In genomic region chr16:47234-47633, GRCh38 we compare ENCODE assay signal across 25 cellular contexts. TPM values are rescaled to one million over a fixed set of nuclear protein-coding genes. Genes with fewer than 3 reads are reported as not detected.
DNase-seq lines count a peak whose midpoint lies in the region; ATAC-seq, FAIRE-seq and TF ChIP-seq lines count a peak whose summit lies in the region.
"Had no signal": no experiment of that assay in that cellular context is flagged by ENCODE, and none has a peak within 500 bp of the region (broad histone marks: within the 10 kb centered on the region; RNA-seq: fewer than 3 reads in every experiment).

No MANE protein-coding gene starts in this region.

- peaks cover 57% of the 10 kb centered on the region for H3K79me2 ChIP-seq in K562 (ENCODE audit: control insufficient read depth, insufficient read depth, low read length)

- H3K9me1 ChIP-seq in K562 (ENCODE audit: control insufficient read depth, insufficient read depth, low read length): peaks cover 3% of the 10 kb centered on the region

- no peak for DNase-seq in activated CD8-positive, alpha-beta memory T cell treated with anti-CD3 and anti-CD28 coated beads, Interleukin-2, amount 10 ng/mL, durations not matched to agents 7 days and 5 days
- no peak for DNase-seq in activated CD8-positive, alpha-beta memory T cell treated with anti-CD3 and anti-CD28 coated beads for 24 hours
- peak; percentile 20 for DNase-seq in natural killer cell treated with Interleukin-12 subunit alpha and Interleukin-12 subunit beta and Interleukin-15 and Interleukin-18, amount 100 ng/mL, for 72 hours (ENCODE audit: low spot score)
- DNase-seq in natural killer cell: no peak
- DNase-seq in K562 (ENCODE audit: extremely low read depth in 1 of 4, low spot score in 3 of 4): no peak
- no peak for DNase-seq in globus pallidus (ENCODE audit: low spot score)
- DNase-seq: CD4-positive, alpha-beta T cell; COR-L47; DMS53; KG1; MM.1S; NCI-H1048; NCI-H1417; NCI-H1694; NCI-H2029 treated with DMSO at 0.1 percent for 48 hours; NCI-H526 treated with DMSO at 0.1 percent for 48 hours; SHP77 treated with DMSO at 0.1 percent for 48 hours had no signal

- no peaks in the 10 kb centered on the region for H3K9me3 Mint-ChIP-seq in activated CD8-positive, alpha-beta memory T cell treated with anti-CD3 and anti-CD28 coated beads, Interleukin-2, amount 10 ng/mL, durations not matched to agents 7 days and 5 days (ENCODE audit: low read depth)
- no peaks in the 10 kb centered on the region for H3K9me3 Mint-ChIP-seq in natural killer cell treated with Interleukin-12 subunit alpha and Interleukin-12 subunit beta and Interleukin-15 and Interleukin-18, amount 100 ng/mL, for 72 hours
- no peaks in the 10 kb centered on the region for H3K9me3 Mint-ChIP-seq in natural killer cell
- H3K9me3 Mint-ChIP-seq: CD4-positive, alpha-beta T cell had no signal

- no peak for ATAC-seq in activated CD8-positive, alpha-beta memory T cell treated with anti-CD3 and anti-CD28 coated beads, Interleukin-2, amount 10 ng/mL, durations not matched to agents 7 days and 5 days
- ATAC-seq in natural killer cell treated with Interleukin-12 subunit alpha and Interleukin-12 subunit beta and Interleukin-15 and Interleukin-18, amount 100 ng/mL, for 72 hours: no peak
- no peak for ATAC-seq in natural killer cell
- no peak for ATAC-seq in K562
- no peak for ATAC-seq in HG02840 (IDR thresholded peaks at IDR 0.05; ENCODE audit: low FRiP score, unreplicated experiment)
- no peak for ATAC-seq in HG03442 (IDR thresholded peaks at IDR 0.05; ENCODE audit: unreplicated experiment)
- ATAC-seq: HepG2, Panc1 had no signal

- H3K4me3 ChIP-seq in K562: no peak overlapping the region
- H3K4me3 ChIP-seq: BLaER1 treated with 17β-estradiol and CSF1 and Interleukin-3, amounts not matched to agents 10 nM and 100 nM had no signal

- 88% methylated on average over 7 of the region's 7 CpGs for WGBS in K562 (ENCODE audit: insufficient coverage, low coverage, missing lambda C conversion rate)

- TF ChIP-seq POLR2A in K562 (conservative IDR thresholded peaks at IDR 0.05): no peak

- H3K27me3 ChIP-seq in K562 (ENCODE audit: control insufficient read depth in 2 of 2, insufficient read depth in 2 of 2, low read length in 2 of 2): no peaks in the 10 kb centered on the region
- H3K27me3 ChIP-seq: BLaER1 treated with 17β-estradiol and CSF1 and Interleukin-3, amounts not matched to agents 10 nM and 100 nM had no signal

- TF ChIP-seq EP300 in K562 (IDR thresholded peaks at IDR 0.05; ENCODE audit: low read length): no peak

- no peak overlapping the region for H3K4me2 ChIP-seq in K562 (ENCODE audit: insufficient read depth, low read length)
- H3K4me2 ChIP-seq: BLaER1 treated with 17β-estradiol and CSF1 and Interleukin-3, amounts not matched to agents 10 nM and 100 nM had no signal

- H3K27ac Mint-ChIP-seq in activated CD8-positive, alpha-beta memory T cell treated with anti-CD3 and anti-CD28 coated beads, Interleukin-2, amount 10 ng/mL, durations not matched to agents 7 days and 5 days: peak overlapping the region; percentile 13
- no peak overlapping the region for H3K27ac Mint-ChIP-seq in natural killer cell treated with Interleukin-12 subunit alpha and Interleukin-12 subunit beta and Interleukin-15 and Interleukin-18, amount 100 ng/mL, for 72 hours
- H3K27ac Mint-ChIP-seq in natural killer cell: peak overlapping the region in 1 of 2 donors; percentile 29
- H3K27ac Mint-ChIP-seq: CD4-positive, alpha-beta T cell had no signal

- CTCF ChIA-PET in activated CD8-positive, alpha-beta memory T cell treated with anti-CD3 and anti-CD28 coated beads, Interleukin-2, amount 10 ng/mL, durations not matched to agents 7 days and 5 days (lab: Charles Lee): interaction anchor here (0.5 to 1.1 kb wide), 2 partner anchors 18 to 49 kb away, joined by 3 read pairs; no protein-coding TSS in a partner anchor
- CTCF ChIA-PET in K562 (lab: Yijun Ruan, JAX; ENCODE audit: low intra/inter-chr PET ratio): no interaction called here

- H3K36me3 Mint-ChIP-seq in activated CD8-positive, alpha-beta memory T cell treated with anti-CD3 and anti-CD28 coated beads, Interleukin-2, amount 10 ng/mL, durations not matched to agents 7 days and 5 days: peaks cover 60% of the 10 kb centered on the region
- H3K36me3 Mint-ChIP-seq in natural killer cell treated with Interleukin-12 subunit alpha and Interleukin-12 subunit beta and Interleukin-15 and Interleukin-18, amount 100 ng/mL, for 72 hours: peaks cover 34% of the 10 kb centered on the region
- H3K36me3 Mint-ChIP-seq in natural killer cell: peaks cover 2% of the 10 kb centered on the region

- TF ChIP-seq CTCF in natural killer cell (IDR thresholded peaks at IDR 0.05) (no peak), K562 (IDR thresholded peaks at IDR 0.05 in 2 of 3, conservative IDR thresholded peaks at IDR 0.05 in 1 of 3; ENCODE audit: insufficient read depth in 2 of 3, low read depth in 1 of 3, low read length in 3 of 3) (no peak)

- H3K27ac ChIP-seq in K562 (ENCODE audit: extremely low read depth, low read depth, low read length): peak overlapping the region; percentile 39; the same call in 1 of the 3 replicates
- H3K27ac ChIP-seq: BLaER1 treated with 17β-estradiol and CSF1 and Interleukin-3, amounts not matched to agents 10 nM and 100 nM; RWPE1 had no signal

- H3K4me3 Mint-ChIP-seq in activated CD8-positive, alpha-beta memory T cell treated with anti-CD3 and anti-CD28 coated beads, Interleukin-2, amount 10 ng/mL, durations not matched to agents 7 days and 5 days: no peak overlapping the region
- H3K4me3 Mint-ChIP-seq in natural killer cell treated with Interleukin-12 subunit alpha and Interleukin-12 subunit beta and Interleukin-15 and Interleukin-18, amount 100 ng/mL, for 72 hours: no peak overlapping the region
- H3K4me3 Mint-ChIP-seq in natural killer cell: no peak overlapping the region
- H3K4me3 Mint-ChIP-seq: CD4-positive, alpha-beta T cell had no signal

- H3K9me3 ChIP-seq in K562 (replicated peaks; ENCODE audit: control insufficient read depth, insufficient read depth, low read depth, low read length): no peaks in the 10 kb centered on the region

- no peaks in the 10 kb centered on the region for H3K27me3 Mint-ChIP-seq in activated CD8-positive, alpha-beta memory T cell treated with anti-CD3 and anti-CD28 coated beads, Interleukin-2, amount 10 ng/mL, durations not matched to agents 7 days and 5 days
- H3K27me3 Mint-ChIP-seq in natural killer cell treated with Interleukin-12 subunit alpha and Interleukin-12 subunit beta and Interleukin-15 and Interleukin-18, amount 100 ng/mL, for 72 hours: no peaks in the 10 kb centered on the region
- no peaks in the 10 kb centered on the region for H3K27me3 Mint-ChIP-seq in natural killer cell (ENCODE audit: low read depth in 2 of 2)
- H3K27me3 Mint-ChIP-seq: CD4-positive, alpha-beta T cell had no signal

- FAIRE-seq in K562 (lab: Jason Lieb, UNC): no peak
- FAIRE-seq: GM18507, H54, HepG2 had no signal

- in situ Hi-C loops in K562 (cut with MboI): no loop called here

- BruUV-seq in K562 (replicated peaks; lab: Mats Ljungman, UMichigan): no TSS peak

- peaks cover 85% of the 10 kb centered on the region for H3K36me3 ChIP-seq in K562 (ENCODE audit: control insufficient read depth, insufficient read depth, low read length)

- no peak for TF ChIP-seq RAD21 in K562 (CRISPR knock-in tag; conservative IDR thresholded peaks at IDR 0.05 in 1 of 2, IDR thresholded peaks at IDR 0.05 in 1 of 2)

- no peak overlapping the region for H2AFZ ChIP-seq in K562 (ENCODE audit: low read depth, low read length)

- intact Hi-C loops in natural killer cell (cut with micrococcal nuclease): no loop called here
- intact Hi-C loops in K562 (cut with micrococcal nuclease): no loop called here

- peaks cover 14% of the 10 kb centered on the region for H4K20me1 ChIP-seq in K562 (replicated peaks; ENCODE audit: control insufficient read depth, insufficient read depth, low read length)

- peak overlapping the region in 1 of 2 experiments; percentile 79; a peak in 1 of 4 replicates for H3K9ac ChIP-seq in K562 (ENCODE audit: insufficient read depth in 1 of 2, low read depth in 2 of 2, low read length in 2 of 2)

- POLR2A ChIA-PET in K562 (lab: Yijun Ruan, JAX): no interaction called here

- H3K4me1 ChIP-seq in K562 (replicated peaks in 1 of 2; ENCODE audit: control insufficient read depth in 2 of 2, insufficient read depth in 2 of 2, low read length in 2 of 2): peaks cover 4 to 17% of the 10 kb centered on the region in 2 experiments; a peak in 4 of 5 replicates

- peaks cover 25% of the 10 kb centered on the region for H3K4me1 Mint-ChIP-seq in activated CD8-positive, alpha-beta memory T cell treated with anti-CD3 and anti-CD28 coated beads, Interleukin-2, amount 10 ng/mL, durations not matched to agents 7 days and 5 days
- H3K4me1 Mint-ChIP-seq in natural killer cell treated with Interleukin-12 subunit alpha and Interleukin-12 subunit beta and Interleukin-15 and Interleukin-18, amount 100 ng/mL, for 72 hours (ENCODE audit: low read depth in 2 of 2): peaks cover 18 to 19% of the 10 kb centered on the region in 2 donors
- peaks cover 17 to 31% of the 10 kb centered on the region in 2 donors for H3K4me1 Mint-ChIP-seq in natural killer cell

RNA-seq across cellular contexts. Expression of gene POLR3K, which starts 6.2 kb away (rescaled TPM):
- 10 to 100 TPM; 40.4 to 53.1 TPM for total RNA-seq in activated CD8-positive, alpha-beta memory T cell treated with anti-CD3 and anti-CD28 coated beads, Interleukin-2, amount 10 ng/mL, durations not matched to agents 7 days and 5 days
- total RNA-seq in natural killer cell treated with Interleukin-12 subunit alpha and Interleukin-12 subunit beta and Interleukin-15 and Interleukin-18, amount 100 ng/mL, for 72 hours: 10 to 100 TPM; 39.8 to 84.7 TPM
- total RNA-seq in natural killer cell: 10 to 100 TPM; 10.6 to 14.6 (median 11.3) TPM
- total RNA-seq in K562 (2011; cell fraction: chromatin; rRNA removed; ENCODE audit: low replicate concordance): 53.1 and 79.0 TPM in 2 replicates
- total RNA-seq in K562 (2011; cell fraction: nucleolus; rRNA removed): 47.2 and 48.0 TPM in 2 replicates
- total RNA-seq in K562 (2011; cell fraction: nucleoplasm; rRNA removed): 66.1 and 91.1 TPM in 2 replicates
- total RNA-seq in K562 (2014; rRNA removed): 62.7 and 65.7 TPM in 2 replicates
- 46.3 and 53.5 TPM in 2 replicates for total RNA-seq in K562 (2014; rRNA removed; fragmentation: Illumina TruSeq; extraction: Trizol)
- total RNA-seq in K562 (2015; rRNA removed; fragmentation: Illumina TruSeq; extraction: Trizol): 42.1 and 43.7 TPM in 2 replicates
- total RNA-seq in K562 (2021): 86.7 and 90.9 TPM in 2 replicates
- polyA plus RNA-seq in K562 (2011; rRNA removed): 86.0 and 95.2 TPM in 2 replicates
- polyA plus RNA-seq in K562 (2011; cell fraction: cytosol; rRNA removed): 138 TPM in 2 replicates
- 48.9 and 51.4 TPM in 2 replicates for polyA plus RNA-seq in K562 (2011; cell fraction: nucleus; rRNA removed)
- 55.3 and 115 TPM in 2 replicates for polyA plus RNA-seq in K562 (2012)
- polyA plus RNA-seq in K562 (2014; fragmentation: Illumina TruSeq; extraction: Trizol): 68.2 and 81.3 TPM in 2 replicates
- polyA plus RNA-seq in K562 (2014; fragmentation: Nextera tagmentation; extraction: Ambion mirVana): 100 to 1,000 TPM; 304 to 315 TPM
- 120 and 135 TPM in 2 replicates for polyA plus RNA-seq in K562 (2014; rRNA removed)
- 81.3 and 98.4 TPM in 2 replicates for polyA minus RNA-seq in K562 (2011; rRNA and poly(A)+ RNA removed)
- 37.8 and 43.4 TPM in 2 replicates for polyA minus RNA-seq in K562 (2011; cell fraction: cytosol; rRNA and poly(A)+ RNA removed)
- polyA minus RNA-seq in K562 (2011; cell fraction: nucleus; rRNA and poly(A)+ RNA removed): 17.2 and 28.0 TPM in 2 replicates

RNA-seq across cellular contexts. Expression of gene SNRNP25, which starts 6.4 kb away (rescaled TPM):
- 10 to 100 TPM; 86.6 to 90.8 TPM for total RNA-seq in activated CD8-positive, alpha-beta memory T cell treated with anti-CD3 and anti-CD28 coated beads, Interleukin-2, amount 10 ng/mL, durations not matched to agents 7 days and 5 days
- 10 to 100 TPM; 35.6 to 39.8 TPM for total RNA-seq in natural killer cell treated with Interleukin-12 subunit alpha and Interleukin-12 subunit beta and Interleukin-15 and Interleukin-18, amount 100 ng/mL, for 72 hours
- total RNA-seq in natural killer cell (10 to 100 TPM in 2 of 3 donors, 1 to 10 TPM in 1; 6.4 to 13.4 (median 13.2) TPM), K562 (2014; rRNA removed) (176 and 178 TPM in 2 replicates), K562 (2014; rRNA removed; fragmentation: Illumina TruSeq; extraction: Trizol) (78.8 and 107 TPM in 2 replicates), K562 (2015; rRNA removed; fragmentation: Illumina TruSeq; extraction: Trizol) (106 and 108 TPM in 2 replicates), K562 (2021) (123 and 124 TPM in 2 replicates)
- total RNA-seq in K562 (2011; cell fraction: chromatin; rRNA removed; ENCODE audit: low replicate concordance): 58.7 and 108 TPM in 2 replicates
- total RNA-seq in K562 (2011; cell fraction: nucleolus; rRNA removed): 59.2 and 64.4 TPM in 2 replicates
- 61.2 and 70.4 TPM in 2 replicates for total RNA-seq in K562 (2011; cell fraction: nucleoplasm; rRNA removed)
- polyA plus RNA-seq in K562 (2011; rRNA removed) (116 and 117 TPM in 2 replicates), K562 (2014; fragmentation: Illumina TruSeq; extraction: Trizol) (103 and 132 TPM in 2 replicates), K562 (2014; fragmentation: Nextera tagmentation; extraction: Ambion mirVana) (10 to 100 TPM; 59.0 to 61.5 TPM), K562 (2014; rRNA removed) (122 and 154 TPM in 2 replicates)
- 102 and 106 TPM in 2 replicates for polyA plus RNA-seq in K562 (2011; cell fraction: cytosol; rRNA removed)
- 107 and 113 TPM in 2 replicates for polyA plus RNA-seq in K562 (2011; cell fraction: nucleus; rRNA removed)
- polyA plus RNA-seq in K562 (2012): 70.9 and 149 TPM in 2 replicates
- 48.3 and 52.8 TPM in 2 replicates for polyA minus RNA-seq in K562 (2011; rRNA and poly(A)+ RNA removed)
- polyA minus RNA-seq in K562 (2011; cell fraction: cytosol; rRNA and poly(A)+ RNA removed): 20.9 and 31.3 TPM in 2 replicates
- polyA minus RNA-seq in K562 (2011; cell fraction: nucleus; rRNA and poly(A)+ RNA removed): 18.3 and 31.3 TPM in 2 replicates

RNA-seq across cellular contexts. Expression of gene RHBDF1, which starts 25.2 kb away (rescaled TPM):
- total RNA-seq in activated CD8-positive, alpha-beta memory T cell treated with anti-CD3 and anti-CD28 coated beads, Interleukin-2, amount 10 ng/mL, durations not matched to agents 7 days and 5 days: under 1 TPM; 0.23 to 0.33 TPM
- total RNA-seq in natural killer cell treated with Interleukin-12 subunit alpha and Interleukin-12 subunit beta and Interleukin-15 and Interleukin-18, amount 100 ng/mL, for 72 hours: 1 to 10 TPM in 1 of 2 donors, under 1 TPM in 1; 0.84 to 2.5 TPM
- total RNA-seq in natural killer cell (1 to 10 TPM in 1 of 3 donors, under 1 TPM in 2; 0.26 to 1.1 (median 0.78) TPM), K562 (2014; rRNA removed) (4.5 and 5.9 TPM in 2 replicates), K562 (2014; rRNA removed; fragmentation: Illumina TruSeq; extraction: Trizol) (1.2 and 1.3 TPM in 2 replicates), K562 (2015; rRNA removed; fragmentation: Illumina TruSeq; extraction: Trizol) (1.2 and 1.6 TPM in 2 replicates), K562 (2021) (6.9 and 7.1 TPM in 2 replicates)
- total RNA-seq in K562 (2011; cell fraction: chromatin; rRNA removed; ENCODE audit: low replicate concordance): 63.2 and 128 TPM in 2 replicates
- total RNA-seq in K562 (2011; cell fraction: nucleolus; rRNA removed): 70.9 and 80.0 TPM in 2 replicates
- 60.5 TPM in 2 replicates for total RNA-seq in K562 (2011; cell fraction: nucleoplasm; rRNA removed)
- polyA plus RNA-seq in K562 (2011; rRNA removed) (8.2 and 20.0 TPM in 2 replicates), K562 (2014; fragmentation: Illumina TruSeq; extraction: Trizol) (4.2 and 5.5 TPM in 2 replicates), K562 (2014; fragmentation: Nextera tagmentation; extraction: Ambion mirVana) (1 to 10 TPM; 1.0 to 2.0 TPM), K562 (2014; rRNA removed) (6.0 and 6.9 TPM in 2 replicates)
- 9.3 and 10.9 TPM in 2 replicates for polyA plus RNA-seq in K562 (2011; cell fraction: cytosol; rRNA removed)
- polyA plus RNA-seq in K562 (2011; cell fraction: nucleus; rRNA removed): 210 and 244 TPM in 2 replicates
- polyA plus RNA-seq in K562 (2012): 3.0 and 13.0 TPM in 2 replicates
- 2.7 and 4.6 TPM in 2 replicates for polyA minus RNA-seq in K562 (2011; rRNA and poly(A)+ RNA removed)
- 3.7 and 10.0 TPM in 2 replicates for polyA minus RNA-seq in K562 (2011; cell fraction: cytosol; rRNA and poly(A)+ RNA removed)
- 15.8 and 22.8 TPM in 2 replicates for polyA minus RNA-seq in K562 (2011; cell fraction: nucleus; rRNA and poly(A)+ RNA removed)

RNA-seq across cellular contexts. Expression of gene MPG, which starts 30.8 kb away (rescaled TPM):
- total RNA-seq in activated CD8-positive, alpha-beta memory T cell treated with anti-CD3 and anti-CD28 coated beads, Interleukin-2, amount 10 ng/mL, durations not matched to agents 7 days and 5 days: 10 to 100 TPM; 60.2 to 60.6 TPM
- total RNA-seq in natural killer cell treated with Interleukin-12 subunit alpha and Interleukin-12 subunit beta and Interleukin-15 and Interleukin-18, amount 100 ng/mL, for 72 hours: 10 to 100 TPM; 39.9 to 43.8 TPM
- 10 to 100 TPM; 29.9 to 34.3 (median 31.5) TPM for total RNA-seq in natural killer cell
- 6.3 and 35.1 TPM in 2 replicates for total RNA-seq in K562 (2011; cell fraction: chromatin; rRNA removed; ENCODE audit: low replicate concordance)
- 52.2 and 54.0 TPM in 2 replicates for total RNA-seq in K562 (2011; cell fraction: nucleolus; rRNA removed)
- total RNA-seq in K562 (2011; cell fraction: nucleoplasm; rRNA removed): 26.0 and 30.7 TPM in 2 replicates
- 192 and 226 TPM in 2 replicates for total RNA-seq in K562 (2014; rRNA removed)
- total RNA-seq in K562 (2014; rRNA removed; fragmentation: Illumina TruSeq; extraction: Trizol): 5.0 and 6.1 TPM in 2 replicates
- 47.1 and 52.8 TPM in 2 replicates for total RNA-seq in K562 (2015; rRNA removed; fragmentation: Illumina TruSeq; extraction: Trizol)
- 80.1 and 81.9 TPM in 2 replicates for total RNA-seq in K562 (2021)
- 36.2 and 52.2 TPM in 2 replicates for polyA plus RNA-seq in K562 (2011; rRNA removed)
- 102 and 222 TPM in 2 replicates for polyA plus RNA-seq in K562 (2011; cell fraction: cytosol; rRNA removed)
- 38.8 and 51.3 TPM in 2 replicates for polyA plus RNA-seq in K562 (2011; cell fraction: nucleus; rRNA removed)
- 46.7 and 91.8 TPM in 2 replicates for polyA plus RNA-seq in K562 (2012)
- polyA plus RNA-seq in K562 (2014; fragmentation: Illumina TruSeq; extraction: Trizol): 21.1 and 55.2 TPM in 2 replicates
- polyA plus RNA-seq in K562 (2014; fragmentation: Nextera tagmentation; extraction: Ambion mirVana): 1 to 10 TPM in 1 of 2 experiments, under 1 TPM in 1; 0.42 to 2.2 TPM
- 138 and 214 TPM in 2 replicates for polyA plus RNA-seq in K562 (2014; rRNA removed)
- 5.7 and 7.4 TPM in 2 replicates for polyA minus RNA-seq in K562 (2011; rRNA and poly(A)+ RNA removed)
- 34.4 and 54.7 TPM in 2 replicates for polyA minus RNA-seq in K562 (2011; cell fraction: cytosol; rRNA and poly(A)+ RNA removed)
- 15.9 and 16.8 TPM in 2 replicates for polyA minus RNA-seq in K562 (2011; cell fraction: nucleus; rRNA and poly(A)+ RNA removed)
